ENCODE assay signal across 14 cellular contexts in genomic region chr20:57326667-57327455, GRCh38. TPM values are rescaled to one million over a fixed set of nuclear protein-coding genes. Genes with fewer than 3 reads are reported as not detected.
DNase-seq lines count a peak whose midpoint lies in the region; ATAC-seq and TF ChIP-seq lines count a peak whose summit lies in the region.
"Had no signal": no experiment of that assay in that cellular context is flagged by ENCODE, and none has a peak within 500 bp of the region (broad histone marks: within the 10 kb centered on the region; RNA-seq: fewer than 3 reads in every experiment).

No MANE protein-coding gene starts in this region.

- peaks cover 13% of the 10 kb centered on the region for H3K4me1 ChIP-seq in smooth muscle cell (ENCODE audit: low read depth)

- no peaks in the 10 kb centered on the region for H4K20me1 ChIP-seq in smooth muscle cell (ENCODE audit: low read depth)

- no peaks in the 10 kb centered on the region for H3K4me1 Mint-ChIP-seq in activated CD4-positive, alpha-beta T cell treated with anti-CD3 and anti-CD28 coated beads, Interleukin-2, amount 10 ng/mL, durations not matched to agents 7 days and 5 days

- no peak for ATAC-seq in GM21381 (IDR thresholded peaks at IDR 0.05; ENCODE audit: unreplicated experiment)

- H3K4me3 Mint-ChIP-seq in activated CD4-positive, alpha-beta T cell treated with anti-CD3 and anti-CD28 coated beads, Interleukin-2, amount 10 ng/mL, durations not matched to agents 7 days and 5 days, result no peak overlapping the region
- H3K4me3 Mint-ChIP-seq: T-helper 2 cell treated with Interferon-gamma antibody and Interleukin-4, amounts not matched to agents 5 μg/mL and 100 μg/mL, for 36 hours had no signal

- no peaks in the 10 kb centered on the region for H3K36me3 Mint-ChIP-seq in activated CD4-positive, alpha-beta T cell treated with anti-CD3 and anti-CD28 coated beads, Interleukin-2, amount 10 ng/mL, durations not matched to agents 7 days and 5 days (ENCODE audit: low read depth)

- peaks cover 52% of the 10 kb centered on the region for H3K27me3 Mint-ChIP-seq in activated CD4-positive, alpha-beta T cell treated with anti-CD3 and anti-CD28 coated beads, Interleukin-2, amount 10 ng/mL, durations not matched to agents 7 days and 5 days

- POLR2A ChIA-PET in activated CD4-positive, alpha-beta T cell treated with anti-CD3 and anti-CD28 coated beads, Interleukin-2, amount 10 ng/mL, durations not matched to agents 7 days and 5 days (lab: Charles Lee), result no interaction called here
- POLR2A ChIA-PET in GM10248 (lab: Yijun Ruan, JAX), result no interaction called here

- no peak overlapping the region for H3K4me2 ChIP-seq in smooth muscle cell

- CTCF ChIA-PET in activated CD4-positive, alpha-beta T cell treated with anti-CD3 and anti-CD28 coated beads, Interleukin-2, amount 10 ng/mL, durations not matched to agents 7 days and 5 days (lab: Charles Lee), result no interaction called here
- CTCF ChIA-PET in GM10248 (lab: Yijun Ruan, JAX), result interaction anchor here (1.3 to 2.8 kb wide), 3 partner anchors 12 to 246 kb away, joined by 3 to 7 read pairs (median 3); no protein-coding TSS in a partner anchor

- no peaks in the 10 kb centered on the region for H3K79me2 ChIP-seq in smooth muscle cell (ENCODE audit: low read depth)

- H3F3A ChIP-seq in smooth muscle cell (ENCODE audit: low read depth), result peaks cover 10% of the 10 kb centered on the region

- H3K9me3 ChIP-seq in smooth muscle cell (replicated peaks; ENCODE audit: low read depth), result no peaks in the 10 kb centered on the region

- TF ChIP-seq CTCF in epithelial cell of esophagus (IDR thresholded peaks at IDR 0.05; ENCODE audit: insufficient read depth, low read depth, low read length, missing control alignments) (no peak), smooth muscle cell (IDR thresholded peaks at IDR 0.05; ENCODE audit: borderline replicate concordance, insufficient read depth, poor library complexity, severe bottlenecking) (no peak), GM10248 (IDR thresholded peaks at IDR 0.05; ENCODE audit: control extremely low read depth, extremely low read depth, low read depth, missing control alignments) (no peak)

- peaks cover 5% of the 10 kb centered on the region for H3K27me3 ChIP-seq in smooth muscle cell (ENCODE audit: low read depth)

- H2AFZ ChIP-seq in smooth muscle cell (ENCODE audit: low read depth), result no peak overlapping the region

- no peak overlapping the region for H3K27ac Mint-ChIP-seq in activated CD4-positive, alpha-beta T cell treated with anti-CD3 and anti-CD28 coated beads, Interleukin-2, amount 10 ng/mL, durations not matched to agents 7 days and 5 days
- H3K27ac Mint-ChIP-seq: T-helper 2 cell treated with Interferon-gamma antibody and Interleukin-4, amounts not matched to agents 5 μg/mL and 100 μg/mL, for 36 hours had no signal

- no peaks in the 10 kb centered on the region for H3K9me3 Mint-ChIP-seq in activated CD4-positive, alpha-beta T cell treated with anti-CD3 and anti-CD28 coated beads, Interleukin-2, amount 10 ng/mL, durations not matched to agents 7 days and 5 days
- H3K9me3 Mint-ChIP-seq: T-helper 2 cell treated with Interferon-gamma antibody and Interleukin-4, amounts not matched to agents 5 μg/mL and 100 μg/mL, for 36 hours had no signal

- WGBS in smooth muscle cell (ENCODE audit: low lambda C conversion rate), result 52% methylated on average over 8 of the region's 8 CpGs

- no peak overlapping the region for H3K4me3 ChIP-seq in epithelial cell of esophagus (ENCODE audit: low read length)
- no peak overlapping the region for H3K4me3 ChIP-seq in smooth muscle cell

- DNase-seq in DMS 273 (lab: John Stamatoyannopoulos, UW; ENCODE audit: unreplicated experiment) (peak; percentile 21), DMS 273 treated with DMSO at 0.1 percent for 48 hours (lab: John Stamatoyannopoulos, UW) (no peak), NCI-H345 (lab: John Stamatoyannopoulos, UW) (peak; percentile 96), epithelial cell of esophagus (ENCODE audit: low read depth) (peak; percentile 94), smooth muscle cell (lab: John Stamatoyannopoulos, UW; ENCODE audit: unreplicated experiment) (no peak), GM10248 (ENCODE audit: extremely low spot score) (no peak)
- no peak for DNase-seq in activated CD4-positive, alpha-beta T cell treated with anti-CD3 and anti-CD28 coated beads, Interleukin-2, amount 10 ng/mL, durations not matched to agents 7 days and 5 days
- DNase-seq: DMS153, NCI-H226 had no signal

- no peak overlapping the region for H3K9ac ChIP-seq in smooth muscle cell (ENCODE audit: low read depth)

- no peaks in the 10 kb centered on the region for H3K36me3 ChIP-seq in smooth muscle cell (ENCODE audit: low read depth)

- H3K27ac ChIP-seq in smooth muscle cell (ENCODE audit: low read depth), result peak overlapping the region; percentile 71
- H3K27ac ChIP-seq: 22Rv1 had no signal

RNA-seq across cellular contexts. Expression of gene SPO11, which starts 2.7 kb away (rescaled TPM):
- not detected in 2 replicates for total RNA-seq in smooth muscle cell
- not detected in 2 replicates for polyA plus RNA-seq in smooth muscle cell
- total RNA-seq in activated CD4-positive, alpha-beta T cell treated with anti-CD3 and anti-CD28 coated beads, Interleukin-2, amount 10 ng/mL, durations not matched to agents 7 days and 5 days, result not detected
- total RNA-seq: HT1080, skeletal muscle tissue had no signal

RNA-seq across cellular contexts. Expression of gene RAE1, which starts 24.2 kb away (rescaled TPM):
- total RNA-seq in smooth muscle cell, result 34.9 and 35.6 TPM in 2 replicates
- polyA plus RNA-seq in smooth muscle cell, result 53.5 and 61.7 TPM in 2 replicates
- total RNA-seq in activated CD4-positive, alpha-beta T cell treated with anti-CD3 and anti-CD28 coated beads, Interleukin-2, amount 10 ng/mL, durations not matched to agents 7 days and 5 days, result 10 to 100 TPM; 37.5 to 37.9 TPM

Comparison
In these comparisons a context has a peak if more than half of its experiments do, and no peak if none do; other contexts are left out.
1. DNase-seq: peak in DMS 273 (single experiment), NCI-H345 (single experiment) and epithelial cell of esophagus (single experiment); none in DMS 273 treated with DMSO at 0.1 percent for 48 hours (single experiment), smooth muscle cell (single experiment), activated CD4-positive, alpha-beta T cell treated with anti-CD3 and anti-CD28 coated beads, Interleukin-2, amount 10 ng/mL, durations not matched to agents 7 days and 5 days (single experiment) and GM10248 (single experiment).